In genomic region chr1:62434612-62434994, GRCh38 we compare ENCODE assay signal across 11 cellular contexts. TPM values are rescaled to one million over a fixed set of nuclear protein-coding genes. Genes with fewer than 3 reads are reported as not detected.
DNase-seq lines count a peak whose midpoint lies in the region; ATAC-seq and TF ChIP-seq lines count a peak whose summit lies in the region.
"Had no signal": no experiment of that assay in that cellular context is flagged by ENCODE, and none has a peak within 500 bp of the region (broad histone marks: within the 10 kb centered on the region; RNA-seq: fewer than 3 reads in every experiment).

No MANE protein-coding gene starts in this region.

- no peaks in the 10 kb centered on the region for H3K9me3 Mint-ChIP-seq in activated naive CD4-positive, alpha-beta T cell treated with anti-CD3 and anti-CD28 coated beads for 36 hours
- H3K9me3 Mint-ChIP-seq in central memory CD8-positive, alpha-beta T cell = peaks cover 5% of the 10 kb centered on the region

- H3K4me2 ChIP-seq in PC-3 (ENCODE audit: low read length) = no peak overlapping the region

- H3K9ac ChIP-seq in PC-3 (ENCODE audit: low read length) = no peak overlapping the region

- no peaks in the 10 kb centered on the region for H3F3A ChIP-seq in PC-3 (ENCODE audit: low read length, unreplicated experiment)

- intact Hi-C loops in activated naive CD4-positive, alpha-beta T cell treated with anti-CD3 and anti-CD28 coated beads for 36 hours (cut with micrococcal nuclease) = no loop called here
- intact Hi-C loops in PC-3 (cut with micrococcal nuclease) = loop anchor here (1.0 kb wide), 1 partner anchor 259 kb away; no protein-coding TSS in a partner anchor
- intact Hi-C loops in spleen (cut with DNase I; ENCODE audit: low total_unique reads) = no loop called here

- no peak for TF ChIP-seq POLR2A in spleen (IDR thresholded peaks at IDR 0.05)

- CTCF ChIA-PET in activated naive CD4-positive, alpha-beta T cell treated with anti-CD3 and anti-CD28 coated beads for 36 hours (lab: Charles Lee) = interaction anchor here (0.9 to 1.3 kb wide), 2 partner anchors 9 to 45 kb away, joined by 3 read pairs; no protein-coding TSS in a partner anchor
- CTCF ChIA-PET in PC-3 (lab: Charles Lee) = no interaction called here

- no TSS peak for BruUV-seq in PC-3 (replicated peaks; lab: Mats Ljungman, UMichigan)

- H3K36me3 ChIP-seq in PC-3 (ENCODE audit: low read depth, low read length) (no peaks in the 10 kb centered on the region), spleen (no peaks in the 10 kb centered on the region)

- TF ChIP-seq CTCF in PC-3 (conservative IDR thresholded peaks at IDR 0.05; ENCODE audit: low read depth, low read length) (0 out of 2 replicates have a peak, but pooled peaks have one; percentile 4), spleen (IDR thresholded peaks at IDR 0.05 in 8 of 11, conservative IDR thresholded peaks at IDR 0.05 in 3 of 11) (no peak)

- H3K27ac Mint-ChIP-seq in activated naive CD4-positive, alpha-beta T cell treated with anti-CD3 and anti-CD28 coated beads for 36 hours = peak overlapping the region; percentile 99
- H3K27ac Mint-ChIP-seq in central memory CD8-positive, alpha-beta T cell (ENCODE audit: low read depth) = no peak overlapping the region

- no peak overlapping the region for H2AFZ ChIP-seq in PC-3 (ENCODE audit: low read length)

- POLR2A ChIA-PET in PC-3 (lab: Charles Lee; ENCODE audit: unreplicated experiment) = no interaction called here

- H3K27ac ChIP-seq in PC-3 (ENCODE audit: low read length) = no peak overlapping the region
- H3K27ac ChIP-seq in spleen = no peak overlapping the region

- H4K20me1 ChIP-seq in PC-3 (ENCODE audit: low read length) = peaks cover 17% of the 10 kb centered on the region

- no peaks in the 10 kb centered on the region for H3K9me2 ChIP-seq in PC-3 (replicated peaks; ENCODE audit: low read length)

- H3K27me3 Mint-ChIP-seq in activated naive CD4-positive, alpha-beta T cell treated with anti-CD3 and anti-CD28 coated beads for 36 hours (ENCODE audit: low read depth) = no peaks in the 10 kb centered on the region
- no peaks in the 10 kb centered on the region for H3K27me3 Mint-ChIP-seq in central memory CD8-positive, alpha-beta T cell

- H3K36me3 Mint-ChIP-seq in activated naive CD4-positive, alpha-beta T cell treated with anti-CD3 and anti-CD28 coated beads for 36 hours (ENCODE audit: low read depth) = peaks cover 18% of the 10 kb centered on the region
- H3K36me3 Mint-ChIP-seq in central memory CD8-positive, alpha-beta T cell (ENCODE audit: insufficient read depth) = peaks cover 17% of the 10 kb centered on the region

- ATAC-seq in PC-3 (no peak), GM21717 (IDR thresholded peaks at IDR 0.05; ENCODE audit: unreplicated experiment) (no peak)
- ATAC-seq in central memory CD8-positive, alpha-beta T cell (replicated peaks; ENCODE audit: extremely low read depth, poor library complexity, severe bottlenecking) = no peak
- ATAC-seq: left cardiac atrium, T-helper 17 cell had no signal

- peaks cover 34% of the 10 kb centered on the region for H3K79me2 ChIP-seq in PC-3 (ENCODE audit: low read length)

- H3K4me1 ChIP-seq in PC-3 (ENCODE audit: insufficient read depth, low read length) (peaks cover 9% of the 10 kb centered on the region), spleen (peaks cover 17 to 31% (median 26%) of the 10 kb centered on the region in 6 donors)

- H3K4me1 Mint-ChIP-seq in activated naive CD4-positive, alpha-beta T cell treated with anti-CD3 and anti-CD28 coated beads for 36 hours (ENCODE audit: low read depth) = peaks cover 13% of the 10 kb centered on the region
- peaks cover 21% of the 10 kb centered on the region for H3K4me1 Mint-ChIP-seq in central memory CD8-positive, alpha-beta T cell

- H3K27me3 ChIP-seq in PC-3 (ENCODE audit: low read length) (no peaks in the 10 kb centered on the region), spleen (replicated peaks in 1 of 7) (no peaks in the 10 kb centered on the region)

- H3K9me3 ChIP-seq in PC-3 (ENCODE audit: low read length) (no peaks in the 10 kb centered on the region), spleen (no peaks in the 10 kb centered on the region)

- WGBS in spleen, 5 donors = 92 to 96% (median 94%) methylated on average over 12 of the region's 12 CpGs

- no peak overlapping the region for H3K4me3 ChIP-seq in PC-3 (ENCODE audit: low read length)
- H3K4me3 ChIP-seq in spleen = no peak overlapping the region

- no peak for DNase-seq in activated naive CD4-positive, alpha-beta T cell treated with anti-CD3 and anti-CD28 coated beads for 36 hours
- DNase-seq in activated naive CD4-positive, alpha-beta T cell (lab: John Stamatoyannopoulos, UW) = no peak
- DNase-seq in PC-3 = no peak
- no peak for DNase-seq in central memory CD8-positive, alpha-beta T cell (ENCODE audit: low spot score in 2 of 2)
- DNase-seq in spleen = peak; percentile 79
- DNase-seq in HuH-7 (ENCODE audit: low spot score) = no peak
- no peak for DNase-seq in DMS153 treated with DMSO at 0.1 percent for 48 hours (lab: John Stamatoyannopoulos, UW; ENCODE audit: unreplicated experiment)
- DNase-seq: activated gamma-delta T cell treated with Interleukin-2 at 50 U/mL for 16 hours, T-helper 17 cell had no signal

- H3K4me3 Mint-ChIP-seq in activated naive CD4-positive, alpha-beta T cell treated with anti-CD3 and anti-CD28 coated beads for 36 hours = peak overlapping the region; percentile 20
- peak overlapping the region; percentile 47 for H3K4me3 Mint-ChIP-seq in central memory CD8-positive, alpha-beta T cell

RNA-seq across cellular contexts. Expression of gene USP1, which starts 2.2 kb away (rescaled TPM):
- 10 to 100 TPM; 65.9 to 67.1 TPM for total RNA-seq in activated naive CD4-positive, alpha-beta T cell treated with anti-CD3 and anti-CD28 coated beads for 36 hours
- total RNA-seq in PC-3 (2014; rRNA removed) (42.6 and 43.8 TPM in 2 replicates), spleen (10 to 100 TPM; 24.6 to 29.6 (median 26.4) TPM)
- polyA plus RNA-seq in spleen = 10 to 100 TPM in 2 of 3 donors, 1 to 10 TPM in 1; 9.2 to 16.7 (median 13.5) TPM
